In the genomic region with DNA sequence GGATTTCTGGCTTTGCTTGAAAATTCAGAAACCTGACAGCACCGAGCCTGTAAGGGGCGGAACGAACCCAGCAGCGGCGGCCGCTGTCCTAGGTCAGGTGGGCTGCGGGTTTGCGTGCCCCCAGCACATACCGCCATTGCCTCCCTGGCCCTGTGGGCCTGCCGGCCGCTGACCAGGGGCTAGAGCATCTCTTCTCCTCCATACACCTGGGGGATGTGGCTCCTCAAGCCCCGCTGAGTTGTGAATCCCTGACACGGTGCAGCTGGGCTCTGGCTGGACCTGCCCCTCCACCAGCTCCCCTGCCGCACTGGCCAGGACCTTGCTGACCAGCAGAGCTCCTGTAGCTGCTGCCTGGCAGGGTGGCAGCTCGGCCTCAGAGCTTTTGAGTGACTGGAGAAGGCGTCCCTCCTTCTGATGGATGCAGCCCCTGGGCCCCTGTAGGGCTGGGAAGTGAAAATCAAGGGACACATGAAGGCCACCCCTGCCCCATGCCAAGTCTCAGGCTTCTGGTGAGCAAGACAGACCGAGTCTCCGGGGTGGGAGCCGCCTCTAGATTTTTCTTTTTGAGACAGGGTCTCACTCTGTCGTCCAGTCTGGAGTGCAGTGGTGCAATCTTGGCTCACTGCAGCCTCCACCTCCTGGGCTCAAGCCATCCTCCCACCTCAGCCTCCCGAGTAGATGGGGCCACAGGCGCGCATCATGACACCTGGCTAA, we compare ENCODE assay signal across 19 cellular contexts.
"Had no signal": no experiment of that assay in that cellular context is flagged by ENCODE, and none has a peak within 500 bp of the region (broad histone marks: within the 10 kb centered on the region; RNA-seq: fewer than 3 reads in every experiment).

No MANE protein-coding gene starts in this region.

- H3K9ac ChIP-seq: SK-N-SH had no signal

- H3K27ac ChIP-seq: RWPE1 had no signal

- H3K9me3 ChIP-seq: MG63, SK-N-SH had no signal

- DNase-seq: IMR-90, Karpas-422, KG1, MG63, NCI-H1092, NCI-H1105 treated with DMSO at 0.1 percent for 48 hours, NCI-H1417 treated with DMSO at 0.1 percent for 48 hours, NCI-H146, NCI-H1930, NCI-H2081, NCI-H2171, NCI-H226, NCI-H446, NCI-H510A, NCI-H69, NCI-H774, SHP77, SK-N-SH had no signal

- H3K36me3 ChIP-seq: MG63 had no signal

- H3K4me2 ChIP-seq: SK-N-SH had no signal

- H3K4me3 ChIP-seq: MG63 had no signal
